In genomic region chr10:48503293-48503911, GRCh38 we compare ENCODE assay signal across 20 cellular contexts.
A peak's percentile ranks its signal among the peaks of the same experiment; 100 is the strongest.
DNase-seq lines count a peak whose midpoint lies in the region; ATAC-seq, FAIRE-seq and TF ChIP-seq lines count a peak whose summit lies in the region.
"Had no signal": no experiment of that assay in that cellular context is flagged by ENCODE, and none has a peak within 500 bp of the region (broad histone marks: within the 10 kb centered on the region; RNA-seq: fewer than 3 reads in every experiment).

No MANE protein-coding gene starts in this region.

- no peak for FAIRE-seq in pancreas (lab: Jason Lieb, UNC)
- FAIRE-seq: GM19239, H54 had no signal

- H3K4me1 ChIP-seq in left ventricle myocardium inferior = peaks cover 6% of the 10 kb centered on the region
- no peaks in the 10 kb centered on the region for H3K4me1 ChIP-seq in pancreas
- H3K4me1 ChIP-seq: Caco-2 had no signal

- ATAC-seq in pancreas = no peak

- TF ChIP-seq CTCF in left ventricle myocardium inferior (IDR thresholded peaks at IDR 0.05; ENCODE audit: borderline replicate concordance) = no peak
- TF ChIP-seq CTCF in nephron (IDR thresholded peaks at IDR 0.05; ENCODE audit: unreplicated experiment in 3 of 3) = no peak
- no peak for TF ChIP-seq CTCF in type B pancreatic cell (conservative IDR thresholded peaks at IDR 0.05)
- TF ChIP-seq CTCF in pancreas (IDR thresholded peaks at IDR 0.05) = no peak

- H3K9me3 ChIP-seq in left ventricle myocardium inferior (replicated peaks) (no peaks in the 10 kb centered on the region), pancreas (no peaks in the 10 kb centered on the region)
- H3K9me3 ChIP-seq: Caco-2 had no signal

- H3K4me3 ChIP-seq in left ventricle myocardium inferior (no peak overlapping the region), pancreas (no peak overlapping the region)

- no peaks in the 10 kb centered on the region for H3K27me3 ChIP-seq in left ventricle myocardium inferior (ENCODE audit: low read depth)
- no peaks in the 10 kb centered on the region for H3K27me3 ChIP-seq in pancreas

- DNase-seq in cardiac septum (ENCODE audit: low spot score) (peak; percentile 53), left ventricle myocardium inferior (no peak), type B pancreatic cell (ENCODE audit: extremely low spot score, unreplicated experiment) (no peak), HT-29 (ENCODE audit: low spot score) (no peak), pancreas (no peak), NK-92 (lab: John Stamatoyannopoulos, UW; ENCODE audit: unreplicated experiment) (no peak)
- DNase-seq in activated T-helper 2 cell treated with anti-CD3 and anti-CD28 coated beads, Interferon-gamma antibody, Interleukin-2, Interleukin-4, amounts not matched to agents 10 μg/mL and 5 μg/mL and 100 μg/mL, durations not matched to agents 14 hours and 24 hours and 36 hours (ENCODE audit: low spot score) = peak; percentile 4
- DNase-seq: EL, Karpas-422, MM.1S, NCI-H1105, NCI-H187 treated with DMSO at 0.1 percent for 48 hours, NCI-H446 treated with DMSO at 0.1 percent for 48 hours, RPMI8226, SIG-M5 had no signal

- H3K27ac Mint-ChIP-seq in activated T-helper 2 cell treated with anti-CD3 and anti-CD28 coated beads, Interferon-gamma antibody, Interleukin-2, Interleukin-4, amounts not matched to agents 10 μg/mL and 5 μg/mL and 100 μg/mL, durations not matched to agents 14 hours and 24 hours and 36 hours = no peak overlapping the region
- H3K27ac Mint-ChIP-seq in nephron = peak overlapping the region in 2 of 3 experiments; percentile 47 to 66
- H3K27ac Mint-ChIP-seq in type B pancreatic cell = peak overlapping the region; percentile 12

- peaks cover 2% of the 10 kb centered on the region for H3K27me3 Mint-ChIP-seq in activated T-helper 2 cell treated with anti-CD3 and anti-CD28 coated beads, Interferon-gamma antibody, Interleukin-2, Interleukin-4, amounts not matched to agents 10 μg/mL and 5 μg/mL and 100 μg/mL, durations not matched to agents 14 hours and 24 hours and 36 hours (ENCODE audit: low read depth)
- H3K27me3 Mint-ChIP-seq in nephron (ENCODE audit: low read depth) = peaks cover 8% of the 10 kb centered on the region
- H3K27me3 Mint-ChIP-seq in type B pancreatic cell = peaks cover 8% of the 10 kb centered on the region

- no peaks in the 10 kb centered on the region for H3K4me1 Mint-ChIP-seq in activated T-helper 2 cell treated with anti-CD3 and anti-CD28 coated beads, Interferon-gamma antibody, Interleukin-2, Interleukin-4, amounts not matched to agents 10 μg/mL and 5 μg/mL and 100 μg/mL, durations not matched to agents 14 hours and 24 hours and 36 hours (ENCODE audit: low read depth)
- H3K4me1 Mint-ChIP-seq in nephron = peaks cover 16% of the 10 kb centered on the region
- H3K4me1 Mint-ChIP-seq in type B pancreatic cell (ENCODE audit: unreplicated experiment) = peaks cover 21% of the 10 kb centered on the region

- WGBS in pancreas, 2 donors = 79 to 89% methylated on average over 11 of the region's 11 CpGs

- H3K36me3 ChIP-seq in left ventricle myocardium inferior (no peaks in the 10 kb centered on the region), pancreas (no peaks in the 10 kb centered on the region)

- intact Hi-C loops in cardiac septum (cut with DNase I) = no loop called here
- intact Hi-C loops in left ventricle myocardium inferior (cut with micrococcal nuclease) = loop anchor here (10.0 kb wide), 1 partner anchor 139 kb away; no protein-coding TSS in a partner anchor
- intact Hi-C loops in activated T-helper 2 cell treated with anti-CD3 and anti-CD28 coated beads, Interferon-gamma antibody, Interleukin-2, Interleukin-4, amounts not matched to agents 10 μg/mL and 5 μg/mL and 100 μg/mL, durations not matched to agents 14 hours and 24 hours and 36 hours (cut with micrococcal nuclease) = no loop called here
- intact Hi-C loops in pancreas (cut with DNase I) = no loop called here

- no peak overlapping the region for H3K4me3 Mint-ChIP-seq in activated T-helper 2 cell treated with anti-CD3 and anti-CD28 coated beads, Interferon-gamma antibody, Interleukin-2, Interleukin-4, amounts not matched to agents 10 μg/mL and 5 μg/mL and 100 μg/mL, durations not matched to agents 14 hours and 24 hours and 36 hours (ENCODE audit: low read depth)
- no peak overlapping the region for H3K4me3 Mint-ChIP-seq in nephron
- H3K4me3 Mint-ChIP-seq in type B pancreatic cell = no peak overlapping the region
- H3K4me3 Mint-ChIP-seq: CD14-positive monocyte had no signal

- no peaks in the 10 kb centered on the region for H3K36me3 Mint-ChIP-seq in activated T-helper 2 cell treated with anti-CD3 and anti-CD28 coated beads, Interferon-gamma antibody, Interleukin-2, Interleukin-4, amounts not matched to agents 10 μg/mL and 5 μg/mL and 100 μg/mL, durations not matched to agents 14 hours and 24 hours and 36 hours (ENCODE audit: low read depth)
- H3K36me3 Mint-ChIP-seq in nephron (ENCODE audit: low read depth) = no peaks in the 10 kb centered on the region
- H3K36me3 Mint-ChIP-seq in type B pancreatic cell = no peaks in the 10 kb centered on the region

- H3K9me3 Mint-ChIP-seq in activated T-helper 2 cell treated with anti-CD3 and anti-CD28 coated beads, Interferon-gamma antibody, Interleukin-2, Interleukin-4, amounts not matched to agents 10 μg/mL and 5 μg/mL and 100 μg/mL, durations not matched to agents 14 hours and 24 hours and 36 hours = no peaks in the 10 kb centered on the region
- H3K9me3 Mint-ChIP-seq in nephron (no peaks in the 10 kb centered on the region), type B pancreatic cell (no peaks in the 10 kb centered on the region)

- H3K27ac ChIP-seq in left ventricle myocardium inferior (replicated peaks) = no peak overlapping the region
- H3K27ac ChIP-seq in pancreas = no peak overlapping the region

Comparison
In these comparisons a context has a peak if more than half of its experiments do, and no peak if none do; other contexts are left out.
1. DNase-seq: peak in cardiac septum (single experiment) and activated T-helper 2 cell treated with anti-CD3 and anti-CD28 coated beads, Interferon-gamma antibody, Interleukin-2, Interleukin-4, amounts not matched to agents 10 μg/mL and 5 μg/mL and 100 μg/mL, durations not matched to agents 14 hours and 24 hours and 36 hours (single experiment); none in left ventricle myocardium inferior (single experiment), type B pancreatic cell (single experiment), HT-29 (single experiment), pancreas (0 of 6) and NK-92 (single experiment).